In the genomic region with DNA sequence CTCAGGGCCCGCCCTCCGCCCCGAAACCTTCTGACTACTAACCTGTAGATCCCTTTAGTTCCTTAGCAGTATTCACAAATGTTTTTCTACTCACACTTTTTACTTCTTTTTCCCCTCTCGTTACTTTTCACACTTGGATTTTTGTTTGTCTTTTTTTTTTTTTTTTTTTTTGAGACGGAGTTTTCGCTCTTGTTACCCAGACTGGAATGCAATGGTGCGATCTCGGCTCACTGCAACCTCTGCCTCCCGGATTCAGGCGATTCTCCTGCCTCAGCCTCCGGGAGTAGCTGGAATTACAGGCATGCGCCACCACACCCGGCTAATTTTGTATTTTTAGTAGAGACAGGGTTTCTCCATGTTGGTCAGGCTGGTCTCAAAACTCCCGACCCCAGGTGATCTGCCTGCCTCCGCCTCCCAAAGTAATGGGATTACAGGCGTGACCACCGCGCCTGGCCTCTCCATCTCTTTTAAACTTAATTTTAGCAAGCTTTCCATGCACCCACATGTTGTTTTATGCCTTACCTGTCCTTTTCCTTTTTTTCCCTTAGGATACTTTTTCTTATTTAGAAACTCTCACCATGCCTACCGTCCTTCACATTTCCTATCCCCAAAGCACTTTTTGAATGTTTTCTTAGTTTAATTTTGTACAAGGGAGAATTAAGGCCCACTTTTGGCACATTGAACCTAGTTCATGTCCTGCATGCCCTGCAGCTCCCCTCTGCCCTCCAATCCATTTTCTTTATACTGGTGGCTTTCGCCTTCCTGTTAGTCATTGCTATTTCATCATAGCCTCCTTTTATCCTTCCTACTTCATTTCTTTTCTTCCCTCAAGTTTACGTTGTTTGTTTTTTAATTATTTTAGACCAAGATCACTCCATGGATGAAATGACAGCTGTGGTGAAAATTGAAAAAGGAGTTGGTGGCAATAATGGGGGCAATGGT, we compare ENCODE assay signal across 8 cellular contexts. TPM values are rescaled to one million over a fixed set of nuclear protein-coding genes. Genes with fewer than 3 reads are reported as not detected.
DNase-seq lines count a peak whose midpoint lies in the region; ATAC-seq, FAIRE-seq and TF ChIP-seq lines count a peak whose summit lies in the region.

No MANE protein-coding gene starts in this region.

- H3K79me2 ChIP-seq in Karpas-422 (ENCODE audit: low read length) (peaks cover 42% of the 10 kb centered on the region), K562 (ENCODE audit: control insufficient read depth, insufficient read depth, low read length) (peaks cover 48% of the 10 kb centered on the region)

- H3K27me3 ChIP-seq in BJ (ENCODE audit: control insufficient read depth, insufficient read depth, low read length) (no peaks in the 10 kb centered on the region), Karpas-422 (ENCODE audit: low read length) (no peaks in the 10 kb centered on the region), K562 (ENCODE audit: control insufficient read depth in 2 of 2, insufficient read depth in 2 of 2, low read length in 2 of 2) (no peaks in the 10 kb centered on the region), upper lobe of left lung (no peaks in the 10 kb centered on the region)

- peaks cover 44% of the 10 kb centered on the region for H3K4me1 ChIP-seq in Karpas-422 (ENCODE audit: low read length)
- peaks cover 33 to 38% of the 10 kb centered on the region in 2 experiments for H3K4me1 ChIP-seq in K562 (replicated peaks in 1 of 2; ENCODE audit: control insufficient read depth in 2 of 2, insufficient read depth in 2 of 2, low read length in 2 of 2)
- peaks cover 57 to 63% (median 59%) of the 10 kb centered on the region in 4 donors for H3K4me1 ChIP-seq in upper lobe of left lung

- no peak overlapping the region for H2AFZ ChIP-seq in Karpas-422 (ENCODE audit: low read length)
- peak overlapping the region; percentile 50; the same call in 1 of the 2 replicates for H2AFZ ChIP-seq in K562 (ENCODE audit: low read depth, low read length)

- TF ChIP-seq RAD21 in K562 (CRISPR knock-in tag; conservative IDR thresholded peaks at IDR 0.05 in 1 of 2, IDR thresholded peaks at IDR 0.05 in 1 of 2), result no peak

- POLR2A ChIA-PET in BJ (lab: Charles Lee) (interaction anchor here (0.7 to 0.8 kb wide), 2 partner anchors 37 to 120 kb away, joined by 3 to 15 read pairs; a partner anchor contains a TSS), K562 (lab: Yijun Ruan, JAX) (interaction anchor here (0.8 to 1.4 kb wide), 3 partner anchors 26 to 73 kb away, joined by 3 to 7 read pairs (median 3); no protein-coding TSS in a partner anchor)

- H3K9me1 ChIP-seq in K562 (ENCODE audit: control insufficient read depth, insufficient read depth, low read length), result no peaks in the 10 kb centered on the region

- ATAC-seq in K562 (no peak), upper lobe of left lung (ENCODE audit: low FRiP score in 2 of 2) (no peak), HG02885 (IDR thresholded peaks at IDR 0.05; ENCODE audit: poor library complexity, unreplicated experiment) (no peak)

- CTCF ChIA-PET in BJ (lab: Yijun Ruan, JAX), result interaction anchor here (1.5 to 1.9 kb wide), 2 partner anchors 28 to 47 kb away, joined by 3 to 19 read pairs; no protein-coding TSS in a partner anchor
- CTCF ChIA-PET in K562 (lab: Yijun Ruan, JAX; ENCODE audit: low intra/inter-chr PET ratio), result interaction anchor here (1.2 to 3.5 kb wide), 3 partner anchors 26 to 57 kb away, joined by 5 to 20 read pairs (median 6); no protein-coding TSS in a partner anchor

- peaks cover 9% of the 10 kb centered on the region for H3K36me3 ChIP-seq in BJ (ENCODE audit: control insufficient read depth, insufficient read depth, low read length)
- H3K36me3 ChIP-seq in Karpas-422 (ENCODE audit: insufficient read depth, low read length), result peaks cover 12% of the 10 kb centered on the region
- H3K36me3 ChIP-seq in K562 (ENCODE audit: control insufficient read depth, insufficient read depth, low read length), result peaks cover 41% of the 10 kb centered on the region
- peaks cover 22 to 43% (median 31%) of the 10 kb centered on the region in 4 donors for H3K36me3 ChIP-seq in upper lobe of left lung

- H3K9me3 ChIP-seq in Karpas-422 (ENCODE audit: low read length) (no peaks in the 10 kb centered on the region), K562 (replicated peaks; ENCODE audit: control insufficient read depth, insufficient read depth, low read depth, low read length) (no peaks in the 10 kb centered on the region), upper lobe of left lung (no peaks in the 10 kb centered on the region)

- H4K20me1 ChIP-seq in Karpas-422 (ENCODE audit: insufficient read depth, low read depth, low read length), result no peaks in the 10 kb centered on the region
- no peaks in the 10 kb centered on the region for H4K20me1 ChIP-seq in K562 (replicated peaks; ENCODE audit: control insufficient read depth, insufficient read depth, low read length)

- TF ChIP-seq EP300 in K562 (IDR thresholded peaks at IDR 0.05; ENCODE audit: low read length) (no peak), upper lobe of left lung (IDR thresholded peaks at IDR 0.05) (no peak)

- WGBS in K562 (ENCODE audit: insufficient coverage, low coverage, missing lambda C conversion rate), result 6% methylated on average over 17 of the region's 21 CpGs
- WGBS in lower leg skin, 2 donors, result 5 to 8% methylated on average over 21 of the region's 21 CpGs
- WGBS in upper lobe of left lung, 2 donors, result 10 to 12% methylated on average over 21 of the region's 21 CpGs

- no peak for TF ChIP-seq POLR2A in K562 (conservative IDR thresholded peaks at IDR 0.05)
- no peak for TF ChIP-seq POLR2A in lower leg skin (IDR thresholded peaks at IDR 0.05)
- TF ChIP-seq POLR2A in upper lobe of left lung (IDR thresholded peaks at IDR 0.05), result peak in 1 of 4 donors; percentile 11

- H3K4me2 ChIP-seq in Karpas-422 (ENCODE audit: low read depth, low read length, poor library complexity, severe bottlenecking) (peak overlapping the region; percentile 88), K562 (ENCODE audit: insufficient read depth, low read length) (peak overlapping the region; percentile 77)

- intact Hi-C loops in K562 (cut with micrococcal nuclease) (loop anchor here (1.0 to 2.0 kb wide), 2 partner anchors 15 to 40 kb away; no protein-coding TSS in a partner anchor), lower leg skin (cut with DNase I; ENCODE audit: low total_unique reads) (no loop called here)

- FAIRE-seq in K562 (lab: Jason Lieb, UNC) (no peak), HTR-8/SVneo (lab: Jason Lieb, UNC) (no peak)

- H3K9ac ChIP-seq in Karpas-422 (ENCODE audit: low read length) (peak overlapping the region; percentile 70), K562 (ENCODE audit: insufficient read depth in 1 of 2, low read depth in 2 of 2, low read length in 2 of 2) (peak overlapping the region; percentile 70 to 84)

- TF ChIP-seq CTCF in BJ (IDR thresholded peaks at IDR 0.05; ENCODE audit: insufficient read depth, low read depth, low read length) (no peak), K562 (IDR thresholded peaks at IDR 0.05 in 2 of 3, conservative IDR thresholded peaks at IDR 0.05 in 1 of 3; ENCODE audit: insufficient read depth in 2 of 3, low read depth in 1 of 3, low read length in 3 of 3) (no peak), lower leg skin (IDR thresholded peaks at IDR 0.05) (no peak), upper lobe of left lung (IDR thresholded peaks at IDR 0.05) (peak in 1 of 6 experiments; percentile 6)

- DNase-seq in BJ (ENCODE audit: low read depth) (no peak), Karpas-422 (no peak), K562 (ENCODE audit: extremely low read depth in 1 of 4, low spot score in 3 of 4) (no peak), lower leg skin (ENCODE audit: low spot score in 2 of 2) (no peak), upper lobe of left lung (no peak), GM19240 (ENCODE audit: insufficient read length, low spot score) (no peak), HTR-8/SVneo (ENCODE audit: insufficient read length, low spot score) (no peak)

- H3K27ac ChIP-seq in Karpas-422 (ENCODE audit: low read length), result peak overlapping the region; percentile 27; the same call in 1 of the 2 replicates
- peak overlapping the region; percentile 73 for H3K27ac ChIP-seq in K562 (ENCODE audit: extremely low read depth, low read depth, low read length)
- peak overlapping the region; percentile 98 to 100 (median 99) for H3K27ac ChIP-seq in upper lobe of left lung

- H3K4me3 ChIP-seq in BJ (ENCODE audit: low read depth, low read length), result peak overlapping the region; percentile 45
- peak overlapping the region; percentile 72 for H3K4me3 ChIP-seq in Karpas-422 (ENCODE audit: low read length)
- peak overlapping the region; percentile 62 for H3K4me3 ChIP-seq in K562
- peak overlapping the region; percentile 18 for H3K4me3 ChIP-seq in lower leg skin (ENCODE audit: low read depth, poor library complexity, severe bottlenecking)
- peak overlapping the region; percentile 24 to 71 (median 64) for H3K4me3 ChIP-seq in upper lobe of left lung

- in situ Hi-C loops in K562 (cut with MboI), result no loop called here

- H3K9me2 ChIP-seq in Karpas-422 (replicated peaks; ENCODE audit: insufficient read depth, low read length), result no peaks in the 10 kb centered on the region

- no TSS peak for BruUV-seq in K562 (replicated peaks; lab: Mats Ljungman, UMichigan)

RNA-seq across cellular contexts. Expression of a gene that starts 1.1 kb away (rescaled TPM):
- polyA plus RNA-seq in BJ (2011; rRNA removed) (44.4 and 58.2 TPM in 2 replicates), K562 (2011; rRNA removed) (41.6 and 64.9 TPM in 2 replicates), K562 (2014; fragmentation: Illumina TruSeq; extraction: Trizol) (38.7 and 47.4 TPM in 2 replicates), K562 (2014; fragmentation: Nextera tagmentation; extraction: Ambion mirVana) (10 to 100 TPM in 1 of 2 experiments, 1 to 10 TPM in 1; 8.0 to 12.3 TPM), K562 (2014; rRNA removed) (25.5 and 28.2 TPM in 2 replicates)
- polyA minus RNA-seq in BJ (2011; rRNA and poly(A)+ RNA removed), result 82.8 and 123 TPM in 2 replicates
- 29.9 and 36.5 TPM in 2 replicates for total RNA-seq in Karpas-422 (2014; rRNA removed; shearing (Covaris generic); ENCODE audit: low replicate concordance)
- 65.4 and 90.5 TPM in 2 replicates for total RNA-seq in K562 (2011; cell fraction: chromatin; rRNA removed; ENCODE audit: low replicate concordance)
- 29.7 and 34.7 TPM in 2 replicates for total RNA-seq in K562 (2011; cell fraction: nucleolus; rRNA removed)
- total RNA-seq in K562 (2011; cell fraction: nucleoplasm; rRNA removed), result 46.8 and 54.4 TPM in 2 replicates
- total RNA-seq in K562 (2014; rRNA removed) (31.5 and 32.2 TPM in 2 replicates), K562 (2014; rRNA removed; fragmentation: Illumina TruSeq; extraction: Trizol) (44.0 and 47.9 TPM in 2 replicates), K562 (2015; rRNA removed; fragmentation: Illumina TruSeq; extraction: Trizol) (48.9 and 51.7 TPM in 2 replicates), K562 (2021) (62.2 and 65.5 TPM in 2 replicates), lower leg skin (100 to 1,000 TPM in 2 of 4 donors, 10 to 100 TPM in 2; 89.6 to 111 (median 100) TPM), upper lobe of left lung (10 to 100 TPM; 46.6 to 82.2 (median 61.7) TPM)
- 55.5 and 56.9 TPM in 2 replicates for polyA plus RNA-seq in K562 (2011; cell fraction: cytosol; rRNA removed)
- 49.9 and 53.7 TPM in 2 replicates for polyA plus RNA-seq in K562 (2011; cell fraction: nucleus; rRNA removed)
- 23.7 and 26.5 TPM in 2 replicates for polyA plus RNA-seq in K562 (2012)
- polyA minus RNA-seq in K562 (2011; rRNA and poly(A)+ RNA removed), result 140 and 156 TPM in 2 replicates
- 64.3 and 64.4 TPM in 2 replicates for polyA minus RNA-seq in K562 (2011; cell fraction: cytosol; rRNA and poly(A)+ RNA removed)
- 19.3 and 32.3 TPM in 2 replicates for polyA minus RNA-seq in K562 (2011; cell fraction: nucleus; rRNA and poly(A)+ RNA removed)

RNA-seq across cellular contexts. Expression of a gene that starts 42.6 kb away (rescaled TPM):
- polyA plus RNA-seq in BJ (2011; rRNA removed) (not detected in 2 replicates), K562 (2011; rRNA removed) (12.9 and 19.8 TPM in 2 replicates), K562 (2014; fragmentation: Illumina TruSeq; extraction: Trizol) (26.5 and 28.0 TPM in 2 replicates), K562 (2014; fragmentation: Nextera tagmentation; extraction: Ambion mirVana) (10 to 100 TPM; 19.8 to 21.0 TPM), K562 (2014; rRNA removed) (19.3 and 22.7 TPM in 2 replicates)
- polyA minus RNA-seq in BJ (2011; rRNA and poly(A)+ RNA removed), result not detected in 2 replicates
- total RNA-seq in Karpas-422 (2014; rRNA removed; shearing (Covaris generic); ENCODE audit: low replicate concordance), result not detected in 2 replicates
- total RNA-seq in K562 (2011; cell fraction: chromatin; rRNA removed; ENCODE audit: low replicate concordance), result 10.1 and 25.6 TPM in 2 replicates
- 14.0 and 16.2 TPM in 2 replicates for total RNA-seq in K562 (2011; cell fraction: nucleolus; rRNA removed)
- total RNA-seq in K562 (2011; cell fraction: nucleoplasm; rRNA removed), result 15.8 and 19.8 TPM in 2 replicates
- total RNA-seq in K562 (2014; rRNA removed) (10.3 and 20.9 TPM in 2 replicates), K562 (2014; rRNA removed; fragmentation: Illumina TruSeq; extraction: Trizol) (6.0 and 8.9 TPM in 2 replicates), K562 (2015; rRNA removed; fragmentation: Illumina TruSeq; extraction: Trizol) (49.7 and 51.2 TPM in 2 replicates), K562 (2021) (13.5 and 15.0 TPM in 2 replicates), lower leg skin (under 1 TPM in 1 of 4 donors, not detected in 3; 0.62 TPM), upper lobe of left lung (1 to 10 TPM in 1 of 6 donors, under 1 TPM in 3, not detected in 2; 0.24 to 1.0 (median 0.41) TPM)
- polyA plus RNA-seq in K562 (2011; cell fraction: cytosol; rRNA removed), result 26.4 and 42.1 TPM in 2 replicates
- polyA plus RNA-seq in K562 (2011; cell fraction: nucleus; rRNA removed), result 33.0 and 40.1 TPM in 2 replicates
- 91.6 and 130 TPM in 2 replicates for polyA plus RNA-seq in K562 (2012)
- polyA minus RNA-seq in K562 (2011; rRNA and poly(A)+ RNA removed), result 6.9 and 11.6 TPM in 2 replicates
- polyA minus RNA-seq in K562 (2011; cell fraction: cytosol; rRNA and poly(A)+ RNA removed), result 9.4 and 12.4 TPM in 2 replicates
- polyA minus RNA-seq in K562 (2011; cell fraction: nucleus; rRNA and poly(A)+ RNA removed), result 4.6 and 7.1 TPM in 2 replicates

RNA-seq across cellular contexts. Expression of a gene that starts 44.9 kb away (rescaled TPM):
- polyA plus RNA-seq in BJ (2011; rRNA removed) (not detected in 2 replicates), K562 (2011; rRNA removed) (0.03 and 0.04 TPM in 2 replicates), K562 (2014; fragmentation: Illumina TruSeq; extraction: Trizol) (not detected in 2 replicates), K562 (2014; fragmentation: Nextera tagmentation; extraction: Ambion mirVana) (not detected), K562 (2014; rRNA removed) (not detected in 2 replicates)
- polyA minus RNA-seq in BJ (2011; rRNA and poly(A)+ RNA removed), result not detected in 2 replicates
- not detected in 2 replicates for total RNA-seq in Karpas-422 (2014; rRNA removed; shearing (Covaris generic); ENCODE audit: low replicate concordance)
- not detected in 2 replicates for total RNA-seq in K562 (2011; cell fraction: chromatin; rRNA removed; ENCODE audit: low replicate concordance)
- total RNA-seq in K562 (2011; cell fraction: nucleolus; rRNA removed), result not detected in 2 replicates
- total RNA-seq in K562 (2011; cell fraction: nucleoplasm; rRNA removed), result not detected in 2 replicates
- total RNA-seq in K562 (2014; rRNA removed) (not detected in 2 replicates), K562 (2014; rRNA removed; fragmentation: Illumina TruSeq; extraction: Trizol) (not detected in 2 replicates), K562 (2015; rRNA removed; fragmentation: Illumina TruSeq; extraction: Trizol) (not detected in 2 replicates), K562 (2021) (not detected in 2 replicates), lower leg skin (not detected), upper lobe of left lung (not detected)
- 0.04 TPM in 1 of 2 replicates, not detected in the other for polyA plus RNA-seq in K562 (2011; cell fraction: cytosol; rRNA removed)
- polyA plus RNA-seq in K562 (2011; cell fraction: nucleus; rRNA removed), result 0.04 TPM in 1 of 2 replicates, not detected in the other
- polyA plus RNA-seq in K562 (2012), result 0.04 and 0.07 TPM in 2 replicates
- not detected in 2 replicates for polyA minus RNA-seq in K562 (2011; rRNA and poly(A)+ RNA removed)
- not detected in 2 replicates for polyA minus RNA-seq in K562 (2011; cell fraction: cytosol; rRNA and poly(A)+ RNA removed)
- not detected in 2 replicates for polyA minus RNA-seq in K562 (2011; cell fraction: nucleus; rRNA and poly(A)+ RNA removed)

RNA-seq across cellular contexts. Expression of a gene that starts 59.7 kb away (rescaled TPM):
- polyA plus RNA-seq in BJ (2011; rRNA removed), result 53.3 and 84.3 TPM in 2 replicates
- polyA minus RNA-seq in BJ (2011; rRNA and poly(A)+ RNA removed), result 41.1 and 75.1 TPM in 2 replicates
- total RNA-seq in Karpas-422 (2014; rRNA removed; shearing (Covaris generic); ENCODE audit: low replicate concordance), result 37.3 and 63.6 TPM in 2 replicates
- total RNA-seq in K562 (2011; cell fraction: chromatin; rRNA removed; ENCODE audit: low replicate concordance), result 123 and 253 TPM in 2 replicates
- 149 and 151 TPM in 2 replicates for total RNA-seq in K562 (2011; cell fraction: nucleolus; rRNA removed)
- 129 and 138 TPM in 2 replicates for total RNA-seq in K562 (2011; cell fraction: nucleoplasm; rRNA removed)
- total RNA-seq in K562 (2014; rRNA removed), result 81.8 and 106 TPM in 2 replicates
- 45.1 and 51.9 TPM in 2 replicates for total RNA-seq in K562 (2014; rRNA removed; fragmentation: Illumina TruSeq; extraction: Trizol)
- total RNA-seq in K562 (2015; rRNA removed; fragmentation: Illumina TruSeq; extraction: Trizol), result 79.8 and 81.1 TPM in 2 replicates
- total RNA-seq in K562 (2021), result 103 and 106 TPM in 2 replicates
- 80.5 and 110 TPM in 2 replicates for polyA plus RNA-seq in K562 (2011; rRNA removed)
- 148 and 158 TPM in 2 replicates for polyA plus RNA-seq in K562 (2011; cell fraction: cytosol; rRNA removed)
- polyA plus RNA-seq in K562 (2011; cell fraction: nucleus; rRNA removed), result 427 and 439 TPM in 2 replicates
- 85.9 and 108 TPM in 2 replicates for polyA plus RNA-seq in K562 (2012)
- polyA plus RNA-seq in K562 (2014; fragmentation: Illumina TruSeq; extraction: Trizol), result 99.6 and 119 TPM in 2 replicates
- polyA plus RNA-seq in K562 (2014; fragmentation: Nextera tagmentation; extraction: Ambion mirVana), result 100 to 1,000 TPM; 124 to 157 TPM
- polyA plus RNA-seq in K562 (2014; rRNA removed), result 95.9 and 103 TPM in 2 replicates
- 91.3 and 115 TPM in 2 replicates for polyA minus RNA-seq in K562 (2011; rRNA and poly(A)+ RNA removed)
- 75.9 and 85.9 TPM in 2 replicates for polyA minus RNA-seq in K562 (2011; cell fraction: cytosol; rRNA and poly(A)+ RNA removed)
- 62.5 and 105 TPM in 2 replicates for polyA minus RNA-seq in K562 (2011; cell fraction: nucleus; rRNA and poly(A)+ RNA removed)
- 10 to 100 TPM; 41.4 to 47.1 (median 44.8) TPM for total RNA-seq in lower leg skin
- 100 to 1,000 TPM in 1 of 6 donors, 10 to 100 TPM in 5; 27.2 to 138 (median 40.4) TPM for total RNA-seq in upper lobe of left lung

Comparison
In these comparisons a context has a peak if more than half of its experiments do, and no peak if none do; other contexts are left out.
1. H3K4me3 ChIP-seq: peak in every context shown above with its lines; median percentile 72 in Karpas-422; 64 in upper lobe of left lung; 62 in K562; 45 in BJ; 18 in lower leg skin.
2. H3K27ac ChIP-seq: peak in every context shown above with its lines; median percentile 99 in upper lobe of left lung; 73 in K562; 27 in Karpas-422.